In genomic region chr4:99540287-99540939, GRCh38 we compare ENCODE assay signal across 19 cellular contexts. TPM values are rescaled to one million over a fixed set of nuclear protein-coding genes. Genes with fewer than 3 reads are reported as not detected.
"Had no signal": no experiment of that assay in that cellular context is flagged by ENCODE, and none has a peak within 500 bp of the region (broad histone marks: within the 10 kb centered on the region; RNA-seq: fewer than 3 reads in every experiment).

No MANE protein-coding gene starts in this region.

- H3K36me3 Mint-ChIP-seq: T-cell, type B pancreatic cell had no signal

- H3K4me3 Mint-ChIP-seq: activated CD4-positive, alpha-beta T cell treated with anti-CD3 and anti-CD28 coated beads, Interleukin-2, amount 10 ng/mL, durations not matched to agents 7 days and 5 days; effector memory CD8-positive, alpha-beta T cell; immature natural killer cell; naive B cell; T-cell; type B pancreatic cell had no signal

- H3K9me3 ChIP-seq: suprapubic skin had no signal

- H3K27me3 ChIP-seq: heart left ventricle, suprapubic skin had no signal

- H3K36me3 ChIP-seq: heart left ventricle, suprapubic skin had no signal

- H3K4me1 ChIP-seq: heart left ventricle, suprapubic skin had no signal

- FAIRE-seq: frontal cortex had no signal

- H3K9me3 Mint-ChIP-seq: effector memory CD8-positive, alpha-beta T cell; type B pancreatic cell had no signal

- DNase-seq: activated CD4-positive, alpha-beta T cell treated with anti-CD3 and anti-CD28 coated beads, Interleukin-2, amount 10 ng/mL, durations not matched to agents 7 days and 5 days; activated CD8-positive, alpha-beta memory T cell treated with anti-CD3 and anti-CD28 coated beads, Interleukin-2, amount 50 U/mL, for 48 hours; anterior cingulate cortex; dermis blood vessel endothelial cell; effector memory CD8-positive, alpha-beta T cell; heart left ventricle; immature natural killer cell; left colon; mammary epithelial cell; naive B cell; stimulated activated CD4-positive, alpha-beta T cell treated with anti-CD3 and anti-CD28 coated beads, Interleukin-2, amount 100 ng/mL, for 48 hours; stimulated activated naive CD4-positive, alpha-beta T cell treated with Interleukin-2 at 50 U/mL for 16 hours; T-cell; T-helper 9 cell had no signal

- ATAC-seq: effector memory CD8-positive, alpha-beta T cell; heart left ventricle; left colon; T-cell had no signal

- H3K27me3 Mint-ChIP-seq: activated CD4-positive, alpha-beta T cell treated with anti-CD3 and anti-CD28 coated beads, Interleukin-2, amount 10 ng/mL, durations not matched to agents 7 days and 5 days; type B pancreatic cell had no signal

- H3K4me3 ChIP-seq: heart left ventricle, suprapubic skin had no signal

- H3K27ac ChIP-seq: heart left ventricle, suprapubic skin had no signal

- H3K27ac Mint-ChIP-seq: activated CD4-positive, alpha-beta T cell treated with anti-CD3 and anti-CD28 coated beads, Interleukin-2, amount 10 ng/mL, durations not matched to agents 7 days and 5 days; effector memory CD8-positive, alpha-beta T cell; immature natural killer cell; naive B cell; T-cell; type B pancreatic cell had no signal

- H3K4me1 Mint-ChIP-seq: activated CD4-positive, alpha-beta T cell treated with anti-CD3 and anti-CD28 coated beads, Interleukin-2, amount 10 ng/mL, durations not matched to agents 7 days and 5 days; immature natural killer cell; naive B cell; T-cell had no signal

RNA-seq across cellular contexts. Expression of gene C4orf17, which starts 29.6 kb away (rescaled TPM):
- total RNA-seq: activated CD4-positive, alpha-beta T cell treated with anti-CD3 and anti-CD28 coated beads, Interleukin-2, amount 10 ng/mL, durations not matched to agents 7 days and 5 days; cerebellum; dermis blood vessel endothelial cell; frontal cortex; heart left ventricle; left colon; mammary epithelial cell; mononuclear cell; suprapubic skin; T-cell had no signal
- polyA plus RNA-seq: heart left ventricle, immature natural killer cell, mammary epithelial cell had no signal

RNA-seq across cellular contexts. Expression of gene MTTP, which starts 34.2 kb away (rescaled TPM):
- total RNA-seq: activated CD4-positive, alpha-beta T cell treated with anti-CD3 and anti-CD28 coated beads, Interleukin-2, amount 10 ng/mL, durations not matched to agents 7 days and 5 days; dermis blood vessel endothelial cell; mammary epithelial cell had no signal
- polyA plus RNA-seq: immature natural killer cell had no signal
